Comparison of ENCODE assay signal across 16 cellular contexts in genomic region chr19:40414536-40415535, GRCh38. TPM values are rescaled to one million over a fixed set of nuclear protein-coding genes. Genes with fewer than 3 reads are reported as not detected.
DNase-seq lines count a peak whose midpoint lies in the region; ATAC-seq and TF ChIP-seq lines count a peak whose summit lies in the region.
"Had no signal": no experiment of that assay in that cellular context is flagged by ENCODE, and none has a peak within 500 bp of the region (broad histone marks: within the 10 kb centered on the region; RNA-seq: fewer than 3 reads in every experiment).

No MANE protein-coding gene starts in this region.

- peak; percentile 8 for DNase-seq in AG20443 (ENCODE audit: low spot score)
- no peak for DNase-seq in SIG-M5 (lab: John Stamatoyannopoulos, UW)
- DNase-seq in erythroblast (lab: John Stamatoyannopoulos, UW): no peak
- DNase-seq in GM20000 (ENCODE audit: low spot score): no peak
- DNase-seq: activated naive CD4-positive, alpha-beta T cell treated with anti-CD3 and anti-CD28 coated beads, Interleukin-2, amount 10 ng/mL, durations not matched to agents 7 days and 5 days; effector memory CD4-positive, alpha-beta T cell; MG63; NCI-H2029; NCI-H524 treated with DMSO at 0.1 percent for 48 hours; nucleus accumbens; T-cell had no signal

- peak overlapping the region; percentile 25 for H3K27ac Mint-ChIP-seq in activated T-helper 17 cell treated with anti-CD3 and anti-CD28 coated beads, Interleukin-2, amount 50 U/mL, for 72 hours
- peak overlapping the region; percentile 87 to 94 (median 93) for H3K27ac Mint-ChIP-seq in nephron
- H3K27ac Mint-ChIP-seq: activated naive CD4-positive, alpha-beta T cell treated with anti-CD3 and anti-CD28 coated beads, Interleukin-2, amount 10 ng/mL, durations not matched to agents 7 days and 5 days; stimulated activated naive CD8-positive, alpha-beta T cell treated with anti-CD3 and anti-CD28 coated beads, Interleukin-15, Interleukin-2, amounts not matched to agents 100 ng/mL and 50 ng/mL, for 24 hours had no signal

- no peak overlapping the region for H3K4me3 Mint-ChIP-seq in activated T-helper 17 cell treated with anti-CD3 and anti-CD28 coated beads, Interleukin-2, amount 50 U/mL, for 72 hours
- H3K4me3 Mint-ChIP-seq in nephron: peak overlapping the region; percentile 43 to 72 (median 71)
- H3K4me3 Mint-ChIP-seq: activated naive CD4-positive, alpha-beta T cell treated with anti-CD3 and anti-CD28 coated beads, Interleukin-2, amount 10 ng/mL, durations not matched to agents 7 days and 5 days; stimulated activated naive CD8-positive, alpha-beta T cell treated with anti-CD3 and anti-CD28 coated beads, Interleukin-15, Interleukin-2, amounts not matched to agents 100 ng/mL and 50 ng/mL, for 24 hours; T-cell had no signal

- TF ChIP-seq POLR2A in erythroblast (IDR thresholded peaks at IDR 0.05; ENCODE audit: low read length): no peak

- no peak for ATAC-seq in activated T-helper 17 cell treated with anti-CD3 and anti-CD28 coated beads, Interleukin-2, amount 50 U/mL, for 72 hours (replicated peaks)
- ATAC-seq: Panc1, T-cell had no signal

- no peaks in the 10 kb centered on the region for H3K36me3 Mint-ChIP-seq in activated T-helper 17 cell treated with anti-CD3 and anti-CD28 coated beads, Interleukin-2, amount 50 U/mL, for 72 hours (ENCODE audit: low read depth)
- no peaks in the 10 kb centered on the region for H3K36me3 Mint-ChIP-seq in nephron (ENCODE audit: low read depth)
- H3K36me3 Mint-ChIP-seq: T-cell had no signal

- peaks cover 10% of the 10 kb centered on the region for H3K4me1 Mint-ChIP-seq in activated T-helper 17 cell treated with anti-CD3 and anti-CD28 coated beads, Interleukin-2, amount 50 U/mL, for 72 hours
- H3K4me1 Mint-ChIP-seq in nephron: peaks cover 38% of the 10 kb centered on the region

- no peaks in the 10 kb centered on the region for H3K9me3 Mint-ChIP-seq in activated T-helper 17 cell treated with anti-CD3 and anti-CD28 coated beads, Interleukin-2, amount 50 U/mL, for 72 hours
- no peaks in the 10 kb centered on the region for H3K9me3 Mint-ChIP-seq in nephron
- H3K9me3 Mint-ChIP-seq: activated naive CD4-positive, alpha-beta T cell treated with anti-CD3 and anti-CD28 coated beads, Interleukin-2, amount 10 ng/mL, durations not matched to agents 7 days and 5 days; stimulated activated naive CD8-positive, alpha-beta T cell treated with anti-CD3 and anti-CD28 coated beads, Interleukin-15, Interleukin-2, amounts not matched to agents 100 ng/mL and 50 ng/mL, for 24 hours; T-cell had no signal

- TF ChIP-seq CTCF in nephron (IDR thresholded peaks at IDR 0.05; ENCODE audit: unreplicated experiment in 3 of 3) (no peak), GM20000 (IDR thresholded peaks at IDR 0.05; ENCODE audit: extremely low read depth, missing control alignments) (no peak)

- no peaks in the 10 kb centered on the region for H3K27me3 Mint-ChIP-seq in activated T-helper 17 cell treated with anti-CD3 and anti-CD28 coated beads, Interleukin-2, amount 50 U/mL, for 72 hours
- no peaks in the 10 kb centered on the region for H3K27me3 Mint-ChIP-seq in nephron (ENCODE audit: low read depth)
- H3K27me3 Mint-ChIP-seq: stimulated activated naive CD8-positive, alpha-beta T cell treated with anti-CD3 and anti-CD28 coated beads, Interleukin-15, Interleukin-2, amounts not matched to agents 100 ng/mL and 50 ng/mL, for 24 hours had no signal

RNA-seq across cellular contexts. Expression of gene PRX, which starts 1.7 kb away (rescaled TPM):
- total RNA-seq in activated T-helper 17 cell treated with anti-CD3 and anti-CD28 coated beads, Interleukin-2, amount 50 U/mL, for 72 hours: 1 to 10 TPM in 1 of 2 donors, under 1 TPM in 1; 0.82 to 1.3 TPM
- total RNA-seq: HT1080 had no signal

RNA-seq across cellular contexts. Expression of gene SERTAD1, which starts 11.0 kb away (rescaled TPM):
- total RNA-seq in activated T-helper 17 cell treated with anti-CD3 and anti-CD28 coated beads, Interleukin-2, amount 50 U/mL, for 72 hours: 10 to 100 TPM; 14.3 to 34.4 TPM

RNA-seq across cellular contexts. Expression of gene HIPK4, which starts 24.9 kb away (rescaled TPM):
- not detected for total RNA-seq in activated T-helper 17 cell treated with anti-CD3 and anti-CD28 coated beads, Interleukin-2, amount 50 U/mL, for 72 hours
- total RNA-seq: HT1080 had no signal

RNA-seq across cellular contexts. Expression of gene SERTAD3, which starts 29.3 kb away (rescaled TPM):
- total RNA-seq in activated T-helper 17 cell treated with anti-CD3 and anti-CD28 coated beads, Interleukin-2, amount 50 U/mL, for 72 hours: 10 to 100 TPM; 14.3 to 23.9 TPM

RNA-seq across cellular contexts. Expression of gene BLVRB, which starts 50.7 kb away (rescaled TPM):
- 10 to 100 TPM; 27.1 to 55.5 TPM for total RNA-seq in activated T-helper 17 cell treated with anti-CD3 and anti-CD28 coated beads, Interleukin-2, amount 50 U/mL, for 72 hours
